14 cellular contexts compared by ENCODE assay signal in genomic region chr5:174736351-174736721, GRCh38. TPM values are rescaled to one million over a fixed set of nuclear protein-coding genes. Genes with fewer than 3 reads are reported as not detected.
DNase-seq lines count a peak whose midpoint lies in the region; ATAC-seq and TF ChIP-seq lines count a peak whose summit lies in the region.
"Had no signal": no experiment of that assay in that cellular context is flagged by ENCODE, and none has a peak within 500 bp of the region (broad histone marks: within the 10 kb centered on the region; RNA-seq: fewer than 3 reads in every experiment).

No MANE protein-coding gene starts in this region.

- peaks cover 10 to 16% of the 10 kb centered on the region in 2 experiments for H3K4me1 ChIP-seq in HCT116 (ENCODE audit: control insufficient read depth in 1 of 2, insufficient read depth in 2 of 2, low read length in 2 of 2)
- H3K4me1 ChIP-seq in upper lobe of right lung = peaks cover 6% of the 10 kb centered on the region
- H3K4me1 ChIP-seq: psoas muscle had no signal

- BruUV-seq in HCT116 (replicated peaks; lab: Mats Ljungman, UMichigan) = no TSS peak

- H3K9me3 Mint-ChIP-seq in glutamatergic neuron (ENCODE audit: unreplicated experiment) = peaks cover 2% of the 10 kb centered on the region
- H3K9me3 Mint-ChIP-seq: activated CD4-positive, alpha-beta memory T cell treated with anti-CD3 and anti-CD28 coated beads for 36 hours had no signal

- peak overlapping the region; percentile 94 for H3K4me2 ChIP-seq in HCT116 (ENCODE audit: low read length)

- H3K4me3 ChIP-seq in HCT116 (replicated peaks in 1 of 2; ENCODE audit: low read depth in 1 of 2, low read length in 2 of 2) = peak overlapping the region in 1 of 2 experiments; percentile 47; a peak in 2 of 4 replicates
- no peak overlapping the region for H3K4me3 ChIP-seq in upper lobe of right lung

- H3K79me2 ChIP-seq in HCT116 (ENCODE audit: insufficient read depth, low read length) = no peaks in the 10 kb centered on the region

- no peak overlapping the region for H3K27ac Mint-ChIP-seq in glutamatergic neuron (ENCODE audit: unreplicated experiment)
- H3K27ac Mint-ChIP-seq: activated CD4-positive, alpha-beta memory T cell treated with anti-CD3 and anti-CD28 coated beads for 36 hours had no signal

- intact Hi-C loops in HCT116 (cut with micrococcal nuclease) = loop anchor here (1.0 kb wide), 3 partner anchors 317 to 409 kb away; no protein-coding TSS in a partner anchor
- intact Hi-C loops in upper lobe of right lung (cut with DNase I) = no loop called here

- H3K27me3 ChIP-seq in HCT116 (ENCODE audit: insufficient read depth, low read length) = no peaks in the 10 kb centered on the region; the same call in 1 of the 2 replicates
- H3K27me3 ChIP-seq in upper lobe of right lung = peaks cover 79% of the 10 kb centered on the region

- POLR2A ChIA-PET in HCT116 (lab: Charles Lee) = interaction anchor here (1.6 kb wide), 1 partner anchor 317 kb away, joined by 4 read pairs; no protein-coding TSS in a partner anchor

- H3K9ac ChIP-seq in HCT116 (ENCODE audit: low read length) = no peak overlapping the region

- TF ChIP-seq CTCF in HCT116 (IDR thresholded peaks at IDR 0.05 in 2 of 3, conservative IDR thresholded peaks at IDR 0.05 in 1 of 3; ENCODE audit: borderline replicate concordance in 1 of 3, insufficient read depth in 1 of 3, low read depth in 2 of 3, low read length in 2 of 3) = no peak; a peak in 1 of 6 replicates
- no peak for TF ChIP-seq CTCF in glutamatergic neuron (IDR thresholded peaks at IDR 0.05; ENCODE audit: partially characterized antibody, unreplicated experiment)
- TF ChIP-seq CTCF in upper lobe of right lung (IDR thresholded peaks at IDR 0.05) = no peak

- no peak for TF ChIP-seq POLR2A in HCT116 (IDR thresholded peaks at IDR 0.05; ENCODE audit: borderline replicate concordance, extremely low read depth, insufficient read depth, insufficient read length)

- no peaks in the 10 kb centered on the region for H4K20me1 ChIP-seq in HCT116 (ENCODE audit: insufficient read depth)

- H2AFZ ChIP-seq in HCT116 (ENCODE audit: low read depth, low read length, poor library complexity, severe bottlenecking) = no peak overlapping the region

- peaks cover 36% of the 10 kb centered on the region for H3K27me3 Mint-ChIP-seq in glutamatergic neuron (ENCODE audit: unreplicated experiment)

- H3K36me3 Mint-ChIP-seq in glutamatergic neuron (ENCODE audit: unreplicated experiment) = no peaks in the 10 kb centered on the region
- H3K36me3 Mint-ChIP-seq: activated CD4-positive, alpha-beta memory T cell treated with anti-CD3 and anti-CD28 coated beads for 36 hours had no signal

- H3K27ac ChIP-seq in HCT116 (ENCODE audit: low read depth, low read length) (no peak overlapping the region), upper lobe of right lung (no peak overlapping the region)
- H3K27ac ChIP-seq: psoas muscle, stomach had no signal

- ATAC-seq in HCT116 (peak; percentile 32; the same call in 1 of the 2 replicates), upper lobe of right lung (peak; percentile 8)

- no peaks in the 10 kb centered on the region for H3K9me2 ChIP-seq in HCT116 (ENCODE audit: insufficient read depth)

- H3K4me3 Mint-ChIP-seq in glutamatergic neuron (ENCODE audit: unreplicated experiment) = peak overlapping the region; percentile 22
- H3K4me3 Mint-ChIP-seq: activated CD4-positive, alpha-beta memory T cell treated with anti-CD3 and anti-CD28 coated beads for 36 hours had no signal

- H3K36me3 ChIP-seq in HCT116 (ENCODE audit: control insufficient read depth in 1 of 2, insufficient read depth in 2 of 2, low read length in 2 of 2) (no peaks in the 10 kb centered on the region), upper lobe of right lung (no peaks in the 10 kb centered on the region)
- H3K36me3 ChIP-seq: stomach had no signal

- RAD21 ChIA-PET in HCT116 (lab: Charles Lee; ENCODE audit: low non-redundant PET in 1 of 2, low total read pairs in 2 of 2, uncharacterized antibody in 2 of 2, unreplicated experiment in 2 of 2) = interaction anchor here (1.0 to 1.7 kb wide), 2 partner anchors 317 kb away, joined by 4 read pairs; no protein-coding TSS in a partner anchor

- H3K9me3 ChIP-seq in HCT116 (ENCODE audit: control insufficient read depth in 1 of 2, insufficient read depth in 1 of 2, low read depth in 1 of 2, low read length in 2 of 2) (no peaks in the 10 kb centered on the region), upper lobe of right lung (no peaks in the 10 kb centered on the region)
- H3K9me3 ChIP-seq: psoas muscle, stomach had no signal

- TF ChIP-seq RAD21 in HCT116 (IDR thresholded peaks at IDR 0.05; ENCODE audit: low read depth) = no peak

- peaks cover 2% of the 10 kb centered on the region for H3K4me1 Mint-ChIP-seq in glutamatergic neuron (ENCODE audit: low read depth, unreplicated experiment)

- CTCF ChIA-PET in HCT116 (lab: Charles Lee) = interaction anchor here (1.0 to 6.2 kb wide), 4 partner anchors 15 to 409 kb away, joined by 3 to 47 read pairs (median 3); no protein-coding TSS in a partner anchor

- DNase-seq in HCT116 (ENCODE audit: low read depth, low spot score) = no peak
- peak; percentile 70 for DNase-seq in amniotic epithelial cell (ENCODE audit: low read depth)
- DNase-seq in glutamatergic neuron = no peak
- no peak for DNase-seq in upper lobe of right lung
- DNase-seq in A172 (ENCODE audit: low spot score) = no peak
- no peak for DNase-seq in effector CD8-positive, alpha-beta T cell (lab: John Stamatoyannopoulos, UW)
- DNase-seq in Kasumi-1 (lab: John Stamatoyannopoulos, UW) = no peak
- DNase-seq: activated naive CD4-positive, alpha-beta T cell treated with Interleukin-2 at 50 U/mL for 16 hours; dermis blood vessel endothelial cell; NCI-H1694 treated with DMSO at 0.1 percent for 48 hours; psoas muscle; stomach had no signal

TF ChIP-seq in HCT116, 20 proteins besides CTCF, POLR2A, EP300 and RAD21:
- no peak for TF ChIP-seq TCF7L2 (IDR thresholded peaks at IDR 0.05; ENCODE audit: borderline replicate concordance, extremely low read depth, insufficient read depth, insufficient read length)
- 0 out of 2 replicates have a peak, but pooled peaks have one; percentile 4 for TF ChIP-seq MAX (IDR thresholded peaks at IDR 0.05)
- no peak for TF ChIP-seq SRF (IDR thresholded peaks at IDR 0.05; ENCODE audit: low read depth)

RNA-seq across cellular contexts. Expression of gene MSX2, which starts 12.0 kb away (rescaled TPM):
- total RNA-seq in HCT116 (2021; ENCODE audit: unreplicated experiment) (11.3 TPM), glutamatergic neuron (ENCODE audit: unreplicated experiment) (not detected), upper lobe of right lung (0.52 TPM)
- 3.9 and 4.4 TPM in 2 replicates for polyA plus RNA-seq in HCT116 (2012)
- 0.36 TPM in 1 of 2 replicates, not detected in the other for total RNA-seq in A172 (2014; rRNA removed; shearing (Covaris generic))
- total RNA-seq: activated CD4-positive, alpha-beta memory T cell treated with anti-CD3 and anti-CD28 coated beads for 36 hours; T-helper 1 cell treated with Interleukin-12 subunit alpha and Interleukin-12 subunit beta and Interleukin-4 antibody, amounts not matched to agents 30 ng/mL and 1 ng/mL, for 36 hours had no signal
